ENCODE assay signal across 8 cellular contexts in genomic region chr12:69688496-69689427, GRCh38. TPM values are rescaled to one million over a fixed set of nuclear protein-coding genes. Genes with fewer than 3 reads are reported as not detected.
A peak's percentile ranks its signal among the peaks of the same experiment; 100 is the strongest.
DNase-seq lines count a peak whose midpoint lies in the region; ATAC-seq and TF ChIP-seq lines count a peak whose summit lies in the region.

No MANE protein-coding gene starts in this region.

- peaks cover 51% of the 10 kb centered on the region for H3K4me1 Mint-ChIP-seq in WTC11
- peaks cover 0 to 3% of the 10 kb centered on the region in 2 donors for H3K4me1 Mint-ChIP-seq in natural killer cell treated with Interleukin-12 subunit alpha and Interleukin-12 subunit beta and Interleukin-15 and Interleukin-18, amount 100 ng/mL, for 72 hours (ENCODE audit: low read depth in 2 of 2)

- H3K27me3 Mint-ChIP-seq in WTC11 (ENCODE audit: low read depth) = no peaks in the 10 kb centered on the region
- peaks cover 22 to 44% of the 10 kb centered on the region in 2 donors for H3K27me3 Mint-ChIP-seq in natural killer cell treated with Interleukin-12 subunit alpha and Interleukin-12 subunit beta and Interleukin-15 and Interleukin-18, amount 100 ng/mL, for 72 hours

- POLR2A ChIA-PET in WTC11 (lab: Charles Lee) (no interaction called here), GM10248 (lab: Yijun Ruan, JAX) (no interaction called here)

- DNase-seq in HS-5 (ENCODE audit: low read depth) = peak; percentile 91
- peak; percentile 59 for DNase-seq in WTC11 (ENCODE audit: low spot score)
- DNase-seq in epidermal melanocyte (ENCODE audit: insufficient read length, low spot score) = peak; percentile 30
- DNase-seq in natural killer cell treated with Interleukin-12 subunit alpha and Interleukin-12 subunit beta and Interleukin-15 and Interleukin-18, amount 100 ng/mL, for 72 hours (ENCODE audit: low spot score) = no peak
- no peak for DNase-seq in putamen (ENCODE audit: low spot score)
- DNase-seq in GM10248 (ENCODE audit: extremely low spot score) = no peak
- no peak for DNase-seq in COLO668 (lab: John Stamatoyannopoulos, UW; ENCODE audit: unreplicated experiment)

- peak overlapping the region; percentile 33; the same call in 1 of the 2 replicates for H3K27ac Mint-ChIP-seq in WTC11
- H3K27ac Mint-ChIP-seq in natural killer cell treated with Interleukin-12 subunit alpha and Interleukin-12 subunit beta and Interleukin-15 and Interleukin-18, amount 100 ng/mL, for 72 hours = no peak overlapping the region

- H3K9me3 Mint-ChIP-seq in WTC11 = no peaks in the 10 kb centered on the region; the same call in 1 of the 2 replicates
- H3K9me3 Mint-ChIP-seq in natural killer cell treated with Interleukin-12 subunit alpha and Interleukin-12 subunit beta and Interleukin-15 and Interleukin-18, amount 100 ng/mL, for 72 hours = no peaks in the 10 kb centered on the region

- no peak overlapping the region for H3K4me3 Mint-ChIP-seq in WTC11
- no peak overlapping the region for H3K4me3 Mint-ChIP-seq in natural killer cell treated with Interleukin-12 subunit alpha and Interleukin-12 subunit beta and Interleukin-15 and Interleukin-18, amount 100 ng/mL, for 72 hours

- CTCF ChIA-PET in WTC11 (lab: Charles Lee) (no interaction called here), GM10248 (lab: Yijun Ruan, JAX) (interaction anchor here (1.6 kb wide), 1 partner anchor 20 kb away, joined by 4 read pairs; no protein-coding TSS in a partner anchor)

- no peaks in the 10 kb centered on the region for H3K36me3 Mint-ChIP-seq in WTC11
- no peaks in the 10 kb centered on the region for H3K36me3 Mint-ChIP-seq in natural killer cell treated with Interleukin-12 subunit alpha and Interleukin-12 subunit beta and Interleukin-15 and Interleukin-18, amount 100 ng/mL, for 72 hours

- ATAC-seq in GM18907 (IDR thresholded peaks at IDR 0.05; ENCODE audit: unreplicated experiment) (peak; percentile 66), WTC11 (peak; percentile 93)
- ATAC-seq in natural killer cell treated with Interleukin-12 subunit alpha and Interleukin-12 subunit beta and Interleukin-15 and Interleukin-18, amount 100 ng/mL, for 72 hours = peak; percentile 81

- TF ChIP-seq CTCF in WTC11 (IDR thresholded peaks at IDR 0.05) (no peak), GM10248 (IDR thresholded peaks at IDR 0.05; ENCODE audit: control extremely low read depth, extremely low read depth, low read depth, missing control alignments) (no peak)

TF ChIP-seq in WTC11, 78 proteins besides CTCF, POLR2A, EP300 and RAD21:
- TF ChIP-seq ZNF423 (CRISPR knock-in tag; IDR thresholded peaks at IDR 0.05) = peak; percentile 52; the same call in 1 of the 2 replicates
- no peak for TF ChIP-seq NFE2L1 (CRISPR knock-in tag; IDR thresholded peaks at IDR 0.05)
- TF ChIP-seq TEAD4 (CRISPR knock-in tag; IDR thresholded peaks at IDR 0.05) = no peak
- TF ChIP-seq ZNF121 (CRISPR knock-in tag; IDR thresholded peaks at IDR 0.05) = no peak
- no peak for TF ChIP-seq CREM (CRISPR knock-in tag; IDR thresholded peaks at IDR 0.05)
- no peak for TF ChIP-seq GABPB1 (CRISPR knock-in tag; IDR thresholded peaks at IDR 0.05)

RNA-seq across cellular contexts. Expression of gene BEST3, which starts 10.3 kb away (rescaled TPM):
- total RNA-seq in WTC11 (2021) = not detected in 3 replicates
- total RNA-seq in natural killer cell treated with Interleukin-12 subunit alpha and Interleukin-12 subunit beta and Interleukin-15 and Interleukin-18, amount 100 ng/mL, for 72 hours = not detected

RNA-seq across cellular contexts. Expression of gene RAB3IP, which starts 49.9 kb away (rescaled TPM):
- 42.8 to 47.2 TPM (median 43.4 TPM) in 3 replicates for total RNA-seq in WTC11 (2021)
- 10 to 100 TPM; 19.6 to 27.7 TPM for total RNA-seq in natural killer cell treated with Interleukin-12 subunit alpha and Interleukin-12 subunit beta and Interleukin-15 and Interleukin-18, amount 100 ng/mL, for 72 hours

Comparison
In these comparisons a context has a peak if more than half of its experiments do, and no peak if none do; other contexts are left out.
1. DNase-seq: peak in HS-5 (single experiment), WTC11 (single experiment) and epidermal melanocyte (single experiment); none in natural killer cell treated with Interleukin-12 subunit alpha and Interleukin-12 subunit beta and Interleukin-15 and Interleukin-18, amount 100 ng/mL, for 72 hours (single experiment), putamen (single experiment), GM10248 (single experiment) and COLO668 (single experiment).
2. Peak in every context shown above with its lines, with median percentiles within 50 percentile points of each other: ATAC-seq.